ENCODE assay signal across 8 cellular contexts in the genomic region with DNA sequence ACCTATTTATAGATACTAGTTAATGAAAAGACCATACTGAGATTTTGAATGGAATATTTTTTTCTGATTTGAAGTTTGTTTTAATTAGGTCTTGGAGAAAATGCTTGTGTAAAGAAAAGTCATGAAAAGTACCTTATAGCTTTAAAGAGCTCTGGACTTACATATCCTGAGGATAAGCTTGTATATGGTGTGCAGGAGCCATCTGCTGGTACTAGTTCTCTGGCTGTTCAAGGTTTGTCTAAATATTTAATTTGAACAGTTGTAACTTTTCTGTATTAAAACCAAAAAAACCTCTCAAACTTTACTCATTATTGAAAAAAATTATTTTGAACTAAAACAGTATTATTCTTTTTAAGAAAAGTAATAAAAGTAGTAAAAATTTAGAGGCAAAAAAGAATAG. TPM values are rescaled to one million over a fixed set of nuclear protein-coding genes. Genes with fewer than 3 reads are reported as not detected.
A peak's percentile ranks its signal among the peaks of the same experiment; 100 is the strongest.
DNase-seq lines count a peak whose midpoint lies in the region; ATAC-seq and TF ChIP-seq lines count a peak whose summit lies in the region.

No MANE protein-coding gene starts in this region.

- peaks cover 0 to 18% (median 0%) of the 10 kb centered on the region in 3 donors for H3K36me3 ChIP-seq in tibial nerve

- POLR2A ChIA-PET in AG04450 (lab: Yijun Ruan, JAX), result interaction anchor here (1.3 kb wide), 1 partner anchor 50 kb away, joined by 6 read pairs; a partner anchor contains a TSS

- H3K4me3 ChIP-seq in AG04450 (ENCODE audit: low read depth, low read length) (no peak overlapping the region), tibial nerve (no peak overlapping the region)

- TF ChIP-seq EP300 in tibial nerve (IDR thresholded peaks at IDR 0.05), result no peak

- H3K9me3 ChIP-seq in AG04450 (ENCODE audit: control insufficient read depth, insufficient read depth, low read length), result no peaks in the 10 kb centered on the region
- H3K9me3 ChIP-seq in tibial nerve, result no peaks in the 10 kb centered on the region

- no peak for TF ChIP-seq POLR2A in tibial nerve (IDR thresholded peaks at IDR 0.05)

- H3K4me1 ChIP-seq in tibial nerve, result no peaks in the 10 kb centered on the region

- no peak for DNase-seq in AG04450 (ENCODE audit: low read depth, low spot score)
- DNase-seq in glomerular visceral epithelial cell (ENCODE audit: extremely low spot score), result peak; percentile 25
- DNase-seq in islet precursor cell, result no peak
- no peak for DNase-seq in germinal center (ENCODE audit: low spot score)
- DNase-seq in tibial nerve (ENCODE audit: low spot score in 2 of 2), result no peak

- H3K27me3 ChIP-seq in AG04450 (ENCODE audit: control insufficient read depth, insufficient read depth, low read length), result no peaks in the 10 kb centered on the region
- H3K27me3 ChIP-seq in tibial nerve, result no peaks in the 10 kb centered on the region

- CTCF ChIA-PET in AG04450 (lab: Charles Lee), result interaction anchor here (0.6 to 3.6 kb wide), 10 partner anchors 12 to 996 kb away, joined by 3 to 27 read pairs (median 4); a partner anchor contains a TSS

- ATAC-seq in SK-N-SH treated with all-trans-retinoic acid at 6 μM for 48 hours (peak; percentile 70; the same call in 2 of the 3 replicates), GM18867 (IDR thresholded peaks at IDR 0.05; ENCODE audit: unreplicated experiment) (no peak)

- TF ChIP-seq CTCF in AG04450 (IDR thresholded peaks at IDR 0.05; ENCODE audit: low read depth, low read length) (peak; percentile 54), GM12872 (IDR thresholded peaks at IDR 0.05; ENCODE audit: insufficient read depth, low read depth, low read length) (0 out of 3 replicates have a peak, but pooled peaks have one; percentile 15), tibial nerve (IDR thresholded peaks at IDR 0.05) (peak in 1 of 5 experiments; percentile 8)

- H3K27ac ChIP-seq in AG04450 (ENCODE audit: low read depth, low read length) (no peak overlapping the region), tibial nerve (no peak overlapping the region)

TF ChIP-seq in SK-N-SH treated with all-trans-retinoic acid at 6 μM for 48 hours, 23 proteins besides CTCF, POLR2A, EP300 and RAD21:
- TF ChIP-seq ARNTL (CRISPR knock-in tag; IDR thresholded peaks at IDR 0.05; ENCODE audit: borderline replicate concordance, low read depth) (no peak), BACH2 (CRISPR knock-in tag; IDR thresholded peaks at IDR 0.05; ENCODE audit: borderline replicate concordance) (no peak), OSR1 (CRISPR knock-in tag; IDR thresholded peaks at IDR 0.05) (no peak), PPARA (CRISPR knock-in tag; IDR thresholded peaks at IDR 0.05; ENCODE audit: borderline replicate concordance) (no peak), TOX (CRISPR knock-in tag; IDR thresholded peaks at IDR 0.05; ENCODE audit: borderline replicate concordance) (no peak), ESRRG (CRISPR knock-in tag; IDR thresholded peaks at IDR 0.05) (no peak)
- TF ChIP-seq, protein P1, sequence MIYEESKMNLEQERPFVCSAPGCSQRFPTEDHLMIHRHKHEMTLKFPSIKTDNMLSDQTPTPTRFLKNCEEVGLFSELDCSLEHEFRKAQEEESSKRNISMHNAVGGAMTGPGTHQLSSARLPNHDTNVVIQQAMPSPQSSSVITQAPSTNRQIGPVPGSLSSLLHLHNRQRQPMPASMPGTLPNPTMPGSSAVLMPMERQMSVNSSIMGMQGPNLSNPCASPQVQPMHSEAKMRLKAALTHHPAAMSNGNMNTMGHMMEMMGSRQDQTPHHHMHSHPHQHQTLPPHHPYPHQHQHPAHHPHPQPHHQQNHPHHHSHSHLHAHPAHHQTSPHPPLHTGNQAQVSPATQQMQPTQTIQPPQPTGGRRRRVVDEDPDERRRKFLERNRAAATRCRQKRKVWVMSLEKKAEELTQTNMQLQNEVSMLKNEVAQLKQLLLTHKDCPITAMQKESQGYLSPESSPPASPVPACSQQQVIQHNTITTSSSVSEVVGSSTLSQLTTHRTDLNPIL (CRISPR knock-in tag; IDR thresholded peaks at IDR 0.05; ENCODE audit: low read depth), result no peak
- TF ChIP-seq, protein P2, sequence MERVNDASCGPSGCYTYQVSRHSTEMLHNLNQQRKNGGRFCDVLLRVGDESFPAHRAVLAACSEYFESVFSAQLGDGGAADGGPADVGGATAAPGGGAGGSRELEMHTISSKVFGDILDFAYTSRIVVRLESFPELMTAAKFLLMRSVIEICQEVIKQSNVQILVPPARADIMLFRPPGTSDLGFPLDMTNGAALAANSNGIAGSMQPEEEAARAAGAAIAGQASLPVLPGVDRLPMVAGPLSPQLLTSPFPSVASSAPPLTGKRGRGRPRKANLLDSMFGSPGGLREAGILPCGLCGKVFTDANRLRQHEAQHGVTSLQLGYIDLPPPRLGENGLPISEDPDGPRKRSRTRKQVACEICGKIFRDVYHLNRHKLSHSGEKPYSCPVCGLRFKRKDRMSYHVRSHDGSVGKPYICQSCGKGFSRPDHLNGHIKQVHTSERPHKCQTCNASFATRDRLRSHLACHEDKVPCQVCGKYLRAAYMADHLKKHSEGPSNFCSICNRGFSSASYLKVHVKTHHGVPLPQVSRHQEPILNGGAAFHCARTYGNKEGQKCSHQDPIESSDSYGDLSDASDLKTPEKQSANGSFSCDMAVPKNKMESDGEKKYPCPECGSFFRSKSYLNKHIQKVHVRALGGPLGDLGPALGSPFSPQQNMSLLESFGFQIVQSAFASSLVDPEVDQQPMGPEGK (CRISPR knock-in tag; IDR thresholded peaks at IDR 0.05; ENCODE audit: borderline replicate concordance), result no peak
- TF ChIP-seq, protein P3, sequence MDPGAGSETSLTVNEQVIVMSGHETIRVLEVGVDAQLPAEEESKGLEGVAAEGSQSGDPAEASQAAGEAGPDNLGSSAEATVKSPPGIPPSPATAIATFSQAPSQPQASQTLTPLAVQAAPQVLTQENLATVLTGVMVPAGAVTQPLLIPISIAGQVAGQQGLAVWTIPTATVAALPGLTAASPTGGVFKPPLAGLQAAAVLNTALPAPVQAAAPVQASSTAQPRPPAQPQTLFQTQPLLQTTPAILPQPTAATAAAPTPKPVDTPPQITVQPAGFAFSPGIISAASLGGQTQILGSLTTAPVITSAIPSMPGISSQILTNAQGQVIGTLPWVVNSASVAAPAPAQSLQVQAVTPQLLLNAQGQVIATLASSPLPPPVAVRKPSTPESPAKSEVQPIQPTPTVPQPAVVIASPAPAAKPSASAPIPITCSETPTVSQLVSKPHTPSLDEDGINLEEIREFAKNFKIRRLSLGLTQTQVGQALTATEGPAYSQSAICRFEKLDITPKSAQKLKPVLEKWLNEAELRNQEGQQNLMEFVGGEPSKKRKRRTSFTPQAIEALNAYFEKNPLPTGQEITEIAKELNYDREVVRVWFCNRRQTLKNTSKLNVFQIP (CRISPR knock-in tag; IDR thresholded peaks at IDR 0.05; ENCODE audit: borderline replicate concordance, low read depth), result no peak

RNA-seq across cellular contexts. Expression of a gene that starts 50.2 kb away (rescaled TPM):
- 15.7 and 20.3 TPM in 2 replicates for polyA plus RNA-seq in AG04450 (2011; rRNA removed)
- polyA minus RNA-seq in AG04450 (2011; rRNA and poly(A)+ RNA removed), result 19.6 and 45.9 TPM in 2 replicates
- 100 to 1,000 TPM in 1 of 4 donors, 10 to 100 TPM in 3; 87.4 to 101 (median 97.3) TPM for total RNA-seq in tibial nerve

RNA-seq across cellular contexts. Expression of a gene that starts 52.7 kb away (rescaled TPM):
- polyA plus RNA-seq in AG04450 (2011; rRNA removed), result 34.3 and 45.0 TPM in 2 replicates
- 7.2 and 13.7 TPM in 2 replicates for polyA minus RNA-seq in AG04450 (2011; rRNA and poly(A)+ RNA removed)
- 10 to 100 TPM; 41.0 to 83.5 (median 47.2) TPM for total RNA-seq in tibial nerve
